Comparison of ENCODE assay signal across 14 cellular contexts in genomic region chr18:498901-499300, GRCh38. TPM values are rescaled to one million over a fixed set of nuclear protein-coding genes. Genes with fewer than 3 reads are reported as not detected.
DNase-seq lines count a peak whose midpoint lies in the region; ATAC-seq and TF ChIP-seq lines count a peak whose summit lies in the region.
"Had no signal": no experiment of that assay in that cellular context is flagged by ENCODE, and none has a peak within 500 bp of the region (broad histone marks: within the 10 kb centered on the region; RNA-seq: fewer than 3 reads in every experiment).

No MANE protein-coding gene starts in this region.

- H3K36me3 ChIP-seq in Panc1 (ENCODE audit: control insufficient read depth, insufficient read depth, low read length): no peaks in the 10 kb centered on the region
- H3K36me3 ChIP-seq in prostate gland: no peaks in the 10 kb centered on the region

- no peak overlapping the region for H3K4me3 Mint-ChIP-seq in activated T-helper 1 cell treated with anti-CD3 and anti-CD28 coated beads, Interleukin-12 subunit alpha, Interleukin-12 subunit beta, Interleukin-2, Interleukin-4 antibody, amounts not matched to agents 30 ng/mL and 10 ng/mL and 1 ng/mL, durations not matched to agents 14 hours and 24 hours and 36 hours
- H3K4me3 Mint-ChIP-seq: CD8-positive, alpha-beta memory T cell; stimulated activated effector memory CD8-positive, alpha-beta T cell treated with anti-CD3 and anti-CD28 coated beads, Interleukin-12 subunit alpha, Interleukin-12 subunit beta, amount 100 ng/mL, for 72 hours had no signal

- H3K9me3 ChIP-seq in Panc1 (ENCODE audit: control insufficient read depth, insufficient read depth, low read depth, low read length) (no peaks in the 10 kb centered on the region), prostate gland (no peaks in the 10 kb centered on the region)

- H3K4me1 Mint-ChIP-seq in activated T-helper 1 cell treated with anti-CD3 and anti-CD28 coated beads, Interleukin-12 subunit alpha, Interleukin-12 subunit beta, Interleukin-2, Interleukin-4 antibody, amounts not matched to agents 30 ng/mL and 10 ng/mL and 1 ng/mL, durations not matched to agents 14 hours and 24 hours and 36 hours (ENCODE audit: low read depth): no peaks in the 10 kb centered on the region
- H3K4me1 Mint-ChIP-seq: stimulated activated effector memory CD8-positive, alpha-beta T cell treated with anti-CD3 and anti-CD28 coated beads, Interleukin-12 subunit alpha, Interleukin-12 subunit beta, amount 100 ng/mL, for 72 hours had no signal

- H3K9me3 Mint-ChIP-seq in activated T-helper 1 cell treated with anti-CD3 and anti-CD28 coated beads, Interleukin-12 subunit alpha, Interleukin-12 subunit beta, Interleukin-2, Interleukin-4 antibody, amounts not matched to agents 30 ng/mL and 10 ng/mL and 1 ng/mL, durations not matched to agents 14 hours and 24 hours and 36 hours: no peaks in the 10 kb centered on the region
- H3K9me3 Mint-ChIP-seq: CD8-positive, alpha-beta memory T cell; stimulated activated effector memory CD8-positive, alpha-beta T cell treated with anti-CD3 and anti-CD28 coated beads, Interleukin-12 subunit alpha, Interleukin-12 subunit beta, amount 100 ng/mL, for 72 hours had no signal

- ATAC-seq in Panc1 (peak; percentile 22; the same call in 1 of the 2 replicates), HG02678 (IDR thresholded peaks at IDR 0.05; ENCODE audit: unreplicated experiment) (no peak), HG03045 (IDR thresholded peaks at IDR 0.05; ENCODE audit: unreplicated experiment) (no peak)
- ATAC-seq: stimulated activated effector memory CD8-positive, alpha-beta T cell treated with anti-CD3 and anti-CD28 coated beads, Interleukin-12 subunit alpha, Interleukin-12 subunit beta, amount 100 ng/mL, for 72 hours had no signal

- H3K27ac ChIP-seq in Panc1 (ENCODE audit: low read length) (no peak overlapping the region), prostate gland (peak overlapping the region; percentile 44 to 69)

- peak overlapping the region; percentile 76 for H3K4me3 ChIP-seq in AG09309 (ENCODE audit: control insufficient read depth, low read depth, low read length)
- peak overlapping the region; percentile 18 to 21; a peak in 2 of 4 replicates for H3K4me3 ChIP-seq in Panc1 (ENCODE audit: low read depth in 2 of 2, low read length in 2 of 2)
- peak overlapping the region; percentile 74 for H3K4me3 ChIP-seq in fibroblast of the aortic adventitia (ENCODE audit: low read depth, low read length)
- peak overlapping the region; percentile 53 to 62 for H3K4me3 ChIP-seq in prostate gland

- no peak for TF ChIP-seq POLR2A in prostate gland (IDR thresholded peaks at IDR 0.05)

- in situ Hi-C loops in Panc1 (cut with HindIII; ENCODE audit: low pct_unique_long_range_greater_than_20kb, low sequenced_read_pairs): no loop called here

- H3K4me1 ChIP-seq in Panc1 (ENCODE audit: control insufficient read depth, insufficient read depth, low read length) (peaks cover 8% of the 10 kb centered on the region; the same call in 1 of the 2 replicates), prostate gland (replicated peaks) (no peaks in the 10 kb centered on the region)

- CTCF ChIA-PET in Panc1 (lab: Charles Lee): interaction anchor here (0.7 kb wide), 1 partner anchor 148 kb away, joined by 4 read pairs; no protein-coding TSS in a partner anchor

- TF ChIP-seq CTCF in AG09309 (IDR thresholded peaks at IDR 0.05; ENCODE audit: control insufficient read depth, insufficient read depth, low read depth, low read length, missing control alignments) (no peak), Panc1 (IDR thresholded peaks at IDR 0.05) (no peak), fibroblast of the aortic adventitia (IDR thresholded peaks at IDR 0.05; ENCODE audit: insufficient read depth, low read length) (no peak), prostate gland (IDR thresholded peaks at IDR 0.05) (no peak)

- intact Hi-C loops in Panc1 (cut with micrococcal nuclease; ENCODE audit: unreplicated experiment) (no loop called here), prostate gland (cut with DNase I) (no loop called here)
- intact Hi-C loops in activated T-helper 1 cell treated with anti-CD3 and anti-CD28 coated beads, Interleukin-12 subunit alpha, Interleukin-12 subunit beta, Interleukin-2, Interleukin-4 antibody, amounts not matched to agents 30 ng/mL and 10 ng/mL and 1 ng/mL, durations not matched to agents 14 hours and 24 hours and 36 hours (cut with micrococcal nuclease): loop anchor here (10.0 kb wide), 1 partner anchor 116 kb away; no protein-coding TSS in a partner anchor

- POLR2A ChIA-PET in Panc1 (lab: Charles Lee): no interaction called here

- DNase-seq in AG09309 (ENCODE audit: low read depth) (no peak), Panc1 (ENCODE audit: low read depth, low spot score) (no peak), fibroblast of the aortic adventitia (ENCODE audit: low read depth) (peak; percentile 52), prostate gland (ENCODE audit: low spot score) (no peak), NCI-H748 (lab: John Stamatoyannopoulos, UW; ENCODE audit: unreplicated experiment) (no peak)
- no peak for DNase-seq in activated T-helper 1 cell treated with anti-CD3 and anti-CD28 coated beads, Interleukin-12 subunit alpha, Interleukin-12 subunit beta, Interleukin-2, Interleukin-4 antibody, amounts not matched to agents 30 ng/mL and 10 ng/mL and 1 ng/mL, durations not matched to agents 14 hours and 24 hours and 36 hours (ENCODE audit: low spot score)
- DNase-seq: activated CD8-positive, alpha-beta memory T cell treated with anti-CD3 and anti-CD28 coated beads, Interleukin-2, amount 50 U/mL, for 4 hours; CD8-positive, alpha-beta memory T cell; NCI-H524 treated with DMSO at 0.1 percent for 48 hours; stimulated activated CD4-positive, alpha-beta T cell treated with anti-CD3 and anti-CD28 coated beads, Interleukin-12 subunit alpha, Interleukin-12 subunit beta, amount 100 ng/mL, for 4 hours; T-helper 1 cell had no signal

- H3K27me3 Mint-ChIP-seq in activated T-helper 1 cell treated with anti-CD3 and anti-CD28 coated beads, Interleukin-12 subunit alpha, Interleukin-12 subunit beta, Interleukin-2, Interleukin-4 antibody, amounts not matched to agents 30 ng/mL and 10 ng/mL and 1 ng/mL, durations not matched to agents 14 hours and 24 hours and 36 hours (ENCODE audit: insufficient read depth): peaks cover 32% of the 10 kb centered on the region

- BruUV-seq in Panc1 (replicated peaks; lab: Mats Ljungman, UMichigan): no TSS peak

- H3K27ac Mint-ChIP-seq in activated T-helper 1 cell treated with anti-CD3 and anti-CD28 coated beads, Interleukin-12 subunit alpha, Interleukin-12 subunit beta, Interleukin-2, Interleukin-4 antibody, amounts not matched to agents 30 ng/mL and 10 ng/mL and 1 ng/mL, durations not matched to agents 14 hours and 24 hours and 36 hours: no peak overlapping the region
- H3K27ac Mint-ChIP-seq: CD8-positive, alpha-beta memory T cell; stimulated activated effector memory CD8-positive, alpha-beta T cell treated with anti-CD3 and anti-CD28 coated beads, Interleukin-12 subunit alpha, Interleukin-12 subunit beta, amount 100 ng/mL, for 72 hours had no signal

- H3K27me3 ChIP-seq in Panc1 (ENCODE audit: control insufficient read depth, insufficient read depth, low read length) (peaks cover 13% of the 10 kb centered on the region), prostate gland (replicated peaks; ENCODE audit: insufficient read depth) (no peaks in the 10 kb centered on the region)

- WGBS in prostate gland: 45% methylated on average over 3 of the region's 3 CpGs

- H3K36me3 Mint-ChIP-seq in activated T-helper 1 cell treated with anti-CD3 and anti-CD28 coated beads, Interleukin-12 subunit alpha, Interleukin-12 subunit beta, Interleukin-2, Interleukin-4 antibody, amounts not matched to agents 30 ng/mL and 10 ng/mL and 1 ng/mL, durations not matched to agents 14 hours and 24 hours and 36 hours (ENCODE audit: low read depth): no peaks in the 10 kb centered on the region
- H3K36me3 Mint-ChIP-seq: CD8-positive, alpha-beta memory T cell had no signal

RNA-seq across cellular contexts. Expression of gene COLEC12, which starts 1.6 kb away (rescaled TPM):
- total RNA-seq in Panc1 (2021; ENCODE audit: unreplicated experiment) (0.03 TPM), fibroblast of the aortic adventitia (ENCODE audit: low replicate concordance) (63.9 and 109 TPM in 2 replicates), prostate gland (10 to 100 TPM; 11.1 to 35.0 TPM)
- polyA plus RNA-seq in Panc1 (2012; ENCODE audit: insufficient read length): not detected
- not detected in 2 replicates for total RNA-seq in activated T-helper 1 cell treated with anti-CD3 and anti-CD28 coated beads, Interleukin-12 subunit alpha, Interleukin-12 subunit beta, Interleukin-2, Interleukin-4 antibody, amounts not matched to agents 30 ng/mL and 10 ng/mL and 1 ng/mL, durations not matched to agents 14 hours and 24 hours and 36 hours
- polyA plus RNA-seq: CD8-positive, alpha-beta memory T cell had no signal

Comparison
In these comparisons a context has a peak if more than half of its experiments do, and no peak if none do; other contexts are left out.
1. H3K4me3 ChIP-seq: peak in every context shown above with its lines; median percentile 76 in AG09309; 74 in fibroblast of the aortic adventitia; 58 in prostate gland; 20 in Panc1.
2. RNA of gene COLEC12, which starts 1.6 kb away (total RNA-seq): 63.9 to 109 TPM in fibroblast of the aortic adventitia and 11.1 to 35.0 TPM in prostate gland; 0.03 TPM in Panc1 (single experiment) and not detected in activated T-helper 1 cell treated with anti-CD3 and anti-CD28 coated beads, Interleukin-12 subunit alpha, Interleukin-12 subunit beta, Interleukin-2, Interleukin-4 antibody, amounts not matched to agents 30 ng/mL and 10 ng/mL and 1 ng/mL, durations not matched to agents 14 hours and 24 hours and 36 hours; every median in the first group is over 10 times any median in the second.